Comparison of ENCODE assay signal across 16 cellular contexts in genomic region chr6:14816106-14816864, GRCh38.
A peak's percentile ranks its signal among the peaks of the same experiment; 100 is the strongest.
DNase-seq lines count a peak whose midpoint lies in the region; ATAC-seq and TF ChIP-seq lines count a peak whose summit lies in the region.
"Had no signal": no experiment of that assay in that cellular context is flagged by ENCODE, and none has a peak within 500 bp of the region (broad histone marks: within the 10 kb centered on the region; RNA-seq: fewer than 3 reads in every experiment).

No MANE protein-coding gene starts in this region.

- H3K36me3 ChIP-seq in endodermal cell (ENCODE audit: control insufficient read depth, insufficient read depth, low read length): no peaks in the 10 kb centered on the region
- no peaks in the 10 kb centered on the region for H3K36me3 ChIP-seq in osteoblast (ENCODE audit: insufficient read depth, low read length)
- no peaks in the 10 kb centered on the region for H3K36me3 ChIP-seq in Peyer's patch
- H3K36me3 ChIP-seq: adrenal gland, pancreas, suprapubic skin had no signal

- H3K36me3 Mint-ChIP-seq in endodermal cell (ENCODE audit: low read depth): no peaks in the 10 kb centered on the region

- H3K4me1 ChIP-seq in endodermal cell (ENCODE audit: control insufficient read depth, insufficient read depth, low read length) (peaks cover 22% of the 10 kb centered on the region), osteoblast (ENCODE audit: insufficient read depth, low read length) (peaks cover 8% of the 10 kb centered on the region), Peyer's patch (peaks cover 0 to 14% (median 1%) of the 10 kb centered on the region in 4 donors)
- H3K4me1 ChIP-seq: adrenal gland, pancreas, suprapubic skin had no signal

- TF ChIP-seq POLR2A in Peyer's patch (IDR thresholded peaks at IDR 0.05): no peak

- H3K27ac Mint-ChIP-seq in endodermal cell: peak overlapping the region; percentile 5

- TF ChIP-seq CTCF in endodermal cell (conservative IDR thresholded peaks at IDR 0.05) (peak; percentile 22), osteoblast (IDR thresholded peaks at IDR 0.05; ENCODE audit: extremely low read depth, low read depth, low read length) (no peak), Peyer's patch (IDR thresholded peaks at IDR 0.05) (no peak)

- H3K9me3 Mint-ChIP-seq in endodermal cell: no peaks in the 10 kb centered on the region

- no peak overlapping the region for H3K27ac ChIP-seq in endodermal cell (ENCODE audit: low read depth, low read length)
- H3K27ac ChIP-seq in osteoblast (ENCODE audit: low read depth, low read length): no peak overlapping the region
- H3K27ac ChIP-seq in Peyer's patch: peak overlapping the region in 2 of 4 donors; percentile 16 to 60
- H3K27ac ChIP-seq: adrenal gland, pancreas, suprapubic skin had no signal

- H3K9ac ChIP-seq in endodermal cell (ENCODE audit: extremely low read depth, low read length, poor library complexity, severe bottlenecking): no peak overlapping the region

- H3K27me3 ChIP-seq in endodermal cell (ENCODE audit: control insufficient read depth, insufficient read depth, low read length, poor library complexity, severe bottlenecking) (no peaks in the 10 kb centered on the region), osteoblast (ENCODE audit: insufficient read depth, low read length) (no peaks in the 10 kb centered on the region), Peyer's patch (no peaks in the 10 kb centered on the region)
- H3K27me3 ChIP-seq: adrenal gland, pancreas, suprapubic skin had no signal

- peaks cover 51% of the 10 kb centered on the region for H3K4me1 Mint-ChIP-seq in endodermal cell

- 79 to 93% methylated on average over 8 to 12 of the region's 12 CpGs for WGBS in endodermal cell (ENCODE audit: insufficient coverage in 1 of 2, insufficient read length in 1 of 2), 2 experiments

- peaks cover 16% of the 10 kb centered on the region for H3K27me3 Mint-ChIP-seq in endodermal cell (ENCODE audit: insufficient read depth)

- peak; percentile 32 for DNase-seq in Daoy (ENCODE audit: low read depth)
- DNase-seq in NCI-H526 (lab: John Stamatoyannopoulos, UW): peak; percentile 98
- DNase-seq in endodermal cell: no peak
- DNase-seq in osteoblast (ENCODE audit: insufficient read length, low spot score, missing footprints): no peak
- DNase-seq in activated CD4-positive, alpha-beta T cell treated with anti-CD3 and anti-CD28 coated beads, Interleukin-2, amount 50 U/mL, for 1 hour: no peak
- no peak for DNase-seq in Peyer's patch
- DNase-seq: adrenal gland; left colon; NCI-H1436 treated with DMSO at 0.1 percent for 48 hours; NK-92 treated with Interleukin-12 subunit alpha and Interleukin-12 subunit beta, amount 100 ng/mL, for 24 hours; pancreas; Right ventricle myocardium superior; T-helper 2 cell had no signal

- H3K4me2 ChIP-seq in osteoblast (ENCODE audit: insufficient read depth, low read length): no peak overlapping the region

- no peaks in the 10 kb centered on the region for H3K79me2 ChIP-seq in osteoblast (ENCODE audit: insufficient read depth, low read length)

- H3K9me3 ChIP-seq in endodermal cell (ENCODE audit: control insufficient read depth, low read length): no peaks in the 10 kb centered on the region
- H3K9me3 ChIP-seq in osteoblast (ENCODE audit: low read depth, low read length): no peaks in the 10 kb centered on the region
- H3K9me3 ChIP-seq in Peyer's patch: no peaks in the 10 kb centered on the region
- H3K9me3 ChIP-seq: adrenal gland, pancreas, suprapubic skin had no signal

- H2AFZ ChIP-seq in osteoblast (ENCODE audit: low read length): peak overlapping the region; percentile 72

- H3K4me3 ChIP-seq in endodermal cell (ENCODE audit: low read length): peak overlapping the region; percentile 29
- H3K4me3 ChIP-seq in osteoblast (ENCODE audit: insufficient read depth, low read length): no peak overlapping the region
- H3K4me3 ChIP-seq in Peyer's patch: no peak overlapping the region
- H3K4me3 ChIP-seq: adrenal gland, pancreas, suprapubic skin had no signal

- H3K4me3 Mint-ChIP-seq in endodermal cell: no peak overlapping the region

- no peak for ATAC-seq in GM21619 (IDR thresholded peaks at IDR 0.05; ENCODE audit: unreplicated experiment)
- ATAC-seq: activated CD4-positive, CD25-positive, alpha-beta regulatory T cell treated with anti-CD3 and anti-CD28 coated beads, Interleukin-2, amount 50 U/mL, for 24 hours; left colon had no signal

- no peaks in the 10 kb centered on the region for H4K20me1 ChIP-seq in osteoblast (ENCODE audit: insufficient read depth, low read length)

Comparison
In these comparisons a context has a peak if more than half of its experiments do, and no peak if none do; other contexts are left out.
1. DNase-seq: peak in Daoy (single experiment) and NCI-H526 (2 of 2); none in endodermal cell (single experiment), osteoblast (single experiment), activated CD4-positive, alpha-beta T cell treated with anti-CD3 and anti-CD28 coated beads, Interleukin-2, amount 50 U/mL, for 1 hour (single experiment) and Peyer's patch (0 of 3).